1 cellular context compared by ENCODE assay signal in the genomic region with DNA sequence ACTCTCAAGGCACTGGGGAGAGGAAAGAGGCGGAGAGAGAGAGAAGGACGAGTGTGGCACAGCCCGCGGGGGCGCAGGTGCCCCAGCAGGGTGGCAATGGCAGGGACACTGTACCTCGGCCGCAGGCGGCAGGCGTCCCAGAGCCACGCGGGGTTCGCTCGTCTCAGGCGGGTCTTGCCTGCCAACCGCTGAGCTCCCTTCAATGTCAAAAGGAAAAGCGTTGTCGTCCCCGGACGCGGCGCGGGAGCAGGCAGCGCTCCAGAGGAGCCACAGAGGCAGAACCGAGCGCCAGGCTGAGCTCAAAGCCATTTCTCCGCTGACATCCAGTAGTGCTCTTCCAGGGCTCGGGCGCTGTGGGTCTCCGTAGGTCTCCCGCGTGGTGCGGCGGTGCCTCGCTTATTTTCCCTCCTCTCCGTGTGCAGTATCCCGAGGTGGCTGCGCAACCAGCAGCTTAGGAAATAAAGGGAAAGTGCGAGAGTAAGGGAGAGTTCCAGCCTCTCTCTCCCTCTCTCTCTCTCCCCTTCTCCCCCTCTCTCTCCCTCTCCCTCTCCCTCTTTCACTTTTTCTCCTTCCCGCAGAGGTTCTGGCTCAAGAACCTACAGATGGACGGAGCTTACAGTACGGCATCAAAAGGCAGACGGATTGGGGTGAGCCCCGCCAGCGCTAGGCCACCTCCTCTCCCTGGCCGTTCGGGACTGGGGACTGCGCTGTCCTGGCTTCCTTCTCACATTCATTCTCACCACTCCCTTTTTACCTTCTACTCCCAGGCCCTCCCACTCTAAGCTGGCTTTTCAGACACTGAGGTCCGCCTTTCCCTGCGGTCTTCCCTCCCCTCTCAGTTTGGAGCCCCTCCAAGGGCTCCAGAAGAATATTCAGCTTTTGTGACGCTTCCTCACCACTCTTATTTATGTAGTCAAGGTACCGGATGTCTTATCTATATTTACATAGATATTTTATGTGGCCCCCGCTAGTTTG.
TF ChIP-seq lines count a peak whose summit lies in the region.

TSS of gene LAMA4 (minus strand) at position 726 of the 975 bp plus-strand sequence. CDS start at position 309, 417 bp downstream.

TF ChIP-seq in H1, 55 proteins besides CTCF, POLR2A, EP300 and RAD21 (continued from another document):
- TF ChIP-seq JUND (IDR thresholded peaks at IDR 0.05; ENCODE audit: low read length) (no peak), SP4 (IDR thresholded peaks at IDR 0.05; ENCODE audit: low read length) (no peak), CBX8 (IDR thresholded peaks at IDR 0.05; ENCODE audit: borderline replicate concordance, low read depth, low read length) (no peak), GABPA (IDR thresholded peaks at IDR 0.05; ENCODE audit: borderline replicate concordance, insufficient read depth, low read length) (no peak), NRF1 (IDR thresholded peaks at IDR 0.05; ENCODE audit: low read depth, low read length) (no peak), TAF7 (optimal IDR thresholded peaks at IDR 0.05; ENCODE audit: borderline replicate concordance, low read depth, low read length) (no peak), E2F6 (IDR thresholded peaks at IDR 0.05) (peak; percentile 82; the same call in 1 of the 2 replicates), RFX5 (IDR thresholded peaks at IDR 0.05; ENCODE audit: borderline replicate concordance, low read depth, low read length) (no peak), SIN3A (conservative IDR thresholded peaks at IDR 0.05 in 1 of 2, IDR thresholded peaks at IDR 0.05 in 1 of 2; ENCODE audit: low read depth in 1 of 2, low read length in 2 of 2) (peak in 1 of 2 experiments; percentile 66; a peak in 1 of 4 replicates), TCF12 (IDR thresholded peaks at IDR 0.05; ENCODE audit: low read depth, low read length) (no peak), EZH2 (IDR thresholded peaks at IDR 0.05; ENCODE audit: low read depth, low read length, severe bottlenecking) (peak; percentile 47)
- TF ChIP-seq, protein P1, sequence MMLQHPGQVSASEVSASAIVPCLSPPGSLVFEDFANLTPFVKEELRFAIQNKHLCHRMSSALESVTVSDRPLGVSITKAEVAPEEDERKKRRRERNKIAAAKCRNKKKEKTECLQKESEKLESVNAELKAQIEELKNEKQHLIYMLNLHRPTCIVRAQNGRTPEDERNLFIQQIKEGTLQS (IDR thresholded peaks at IDR 0.05; ENCODE audit: insufficient read depth, low read depth, low read length), result no peak
TF ChIP-seq in H1: peak in this region for 11.
